21 cellular contexts compared by ENCODE assay signal in genomic region chr5:148446591-148446990, GRCh38.
"Had no signal": no experiment of that assay in that cellular context is flagged by ENCODE, and none has a peak within 500 bp of the region (broad histone marks: within the 10 kb centered on the region; RNA-seq: fewer than 3 reads in every experiment).

No MANE protein-coding gene starts in this region.

- H3K27me3 ChIP-seq: esophagus squamous epithelium, gastroesophageal sphincter, right atrium auricular region, sigmoid colon, testis, tibial nerve, upper lobe of right lung had no signal

- H3K4me3 ChIP-seq: esophagus squamous epithelium, gastroesophageal sphincter, right atrium auricular region, sigmoid colon, skin epidermis, testis, tibial nerve, upper lobe of right lung had no signal

- H3K4me1 ChIP-seq: esophagus squamous epithelium, testis, tibial nerve, upper lobe of right lung had no signal

- H3K27ac Mint-ChIP-seq: effector memory CD8-positive, alpha-beta T cell; naive thymus-derived CD8-positive, alpha-beta T cell had no signal

- H3K9me3 ChIP-seq: esophagus squamous epithelium, gastroesophageal sphincter, right atrium auricular region, sigmoid colon, testis, tibial nerve, upper lobe of right lung had no signal

- H3K27ac ChIP-seq: epithelial cell of prostate, esophagus squamous epithelium, gastroesophageal sphincter, sigmoid colon, skin epidermis, testis, tibial nerve, upper lobe of right lung had no signal

- H3K4me1 Mint-ChIP-seq: central memory CD8-positive, alpha-beta T cell; naive thymus-derived CD8-positive, alpha-beta T cell; neural crest cell had no signal

- ATAC-seq: effector memory CD8-positive, alpha-beta T cell; gastroesophageal sphincter; left ventricle myocardium superior; naive thymus-derived CD8-positive, alpha-beta T cell; stimulated activated naive CD8-positive, alpha-beta T cell treated with anti-CD3 and anti-CD28 coated beads, Interleukin-15, Interleukin-2, amounts not matched to agents 100 U/mL and 50 U/mL, for 24 hours; upper lobe of right lung had no signal

- H3K27me3 Mint-ChIP-seq: central memory CD8-positive, alpha-beta T cell; effector memory CD8-positive, alpha-beta T cell; naive thymus-derived CD8-positive, alpha-beta T cell had no signal

- H3K4me3 Mint-ChIP-seq: central memory CD8-positive, alpha-beta T cell; effector memory CD8-positive, alpha-beta T cell; naive thymus-derived CD8-positive, alpha-beta T cell; neural crest cell had no signal

- DNase-seq: cortex of kidney; effector memory CD8-positive, alpha-beta T cell; esophagus squamous epithelium; foreskin fibroblast; glutamatergic neuron; left ventricle myocardium superior; naive thymus-derived CD8-positive, alpha-beta T cell; posterior cingulate gyrus; sigmoid colon; stimulated activated CD4-positive, alpha-beta T cell treated with anti-CD3 and anti-CD28 coated beads, Interleukin-12 subunit alpha, Interleukin-12 subunit beta, amount 100 ng/mL, for 4 hours; stimulated activated naive CD8-positive, alpha-beta T cell treated with anti-CD3 and anti-CD28 coated beads, Interleukin-15, Interleukin-2, amounts not matched to agents 100 U/mL and 50 U/mL, for 24 hours; testis; upper lobe of right lung had no signal

- H3K9me3 Mint-ChIP-seq: central memory CD8-positive, alpha-beta T cell; effector memory CD8-positive, alpha-beta T cell; naive thymus-derived CD8-positive, alpha-beta T cell; neural crest cell had no signal

- FAIRE-seq: bronchial epithelial cell had no signal
